27 cellular contexts compared by ENCODE assay signal in the genomic region with DNA sequence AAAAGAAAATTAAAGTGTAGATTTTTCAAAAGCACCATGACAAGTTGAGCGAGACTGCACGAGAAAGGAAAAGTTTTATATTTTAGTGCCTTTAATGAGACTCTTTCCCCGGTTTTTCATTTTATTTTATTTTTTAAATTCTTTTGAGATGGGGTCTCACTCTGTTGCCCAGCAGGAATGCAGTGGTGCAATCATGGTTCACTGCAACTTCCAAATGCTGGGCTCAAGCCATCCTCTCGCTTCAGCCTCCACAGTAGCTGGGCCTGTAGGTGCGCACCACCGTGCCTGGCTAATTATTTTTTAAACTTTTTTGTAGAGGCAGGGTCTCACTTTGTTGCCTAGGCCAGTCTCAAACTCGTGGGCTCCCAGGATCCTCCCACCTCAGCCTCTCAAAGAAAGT. TPM values are rescaled to one million over a fixed set of nuclear protein-coding genes. Genes with fewer than 3 reads are reported as not detected.
DNase-seq lines count a peak whose midpoint lies in the region; ATAC-seq, FAIRE-seq and TF ChIP-seq lines count a peak whose summit lies in the region.
"Had no signal": no experiment of that assay in that cellular context is flagged by ENCODE, and none has a peak within 500 bp of the region (broad histone marks: within the 10 kb centered on the region; RNA-seq: fewer than 3 reads in every experiment).

No MANE protein-coding gene starts in this region.

- H3K9me1 ChIP-seq in K562 (ENCODE audit: control insufficient read depth, insufficient read depth, low read length), result no peaks in the 10 kb centered on the region

- H3K27ac Mint-ChIP-seq in activated T-helper 2 cell treated with anti-CD3 and anti-CD28 coated beads, Interferon-gamma antibody, Interleukin-2, Interleukin-4, amounts not matched to agents 10 μg/mL and 5 μg/mL and 100 μg/mL, durations not matched to agents 14 hours and 24 hours and 36 hours, result no peak overlapping the region
- H3K27ac Mint-ChIP-seq: CD4-positive, CD25-positive, alpha-beta regulatory T cell had no signal

- peaks cover 6% of the 10 kb centered on the region for H3K9me3 Mint-ChIP-seq in activated T-helper 2 cell treated with anti-CD3 and anti-CD28 coated beads, Interferon-gamma antibody, Interleukin-2, Interleukin-4, amounts not matched to agents 10 μg/mL and 5 μg/mL and 100 μg/mL, durations not matched to agents 14 hours and 24 hours and 36 hours

- no peak overlapping the region for H3K4me2 ChIP-seq in K562 (ENCODE audit: insufficient read depth, low read length)
- H3K4me2 ChIP-seq in osteoblast (ENCODE audit: insufficient read depth, low read length), result no peak overlapping the region
- H3K4me2 ChIP-seq: A549 had no signal

- POLR2A ChIA-PET in K562 (lab: Yijun Ruan, JAX), result interaction anchor here (0.7 kb wide), 1 partner anchor 17 kb away, joined by 5 read pairs; no protein-coding TSS in a partner anchor

- H3K4me3 ChIP-seq in K562, result no peak overlapping the region
- H3K4me3 ChIP-seq in osteoblast (ENCODE audit: insufficient read depth, low read length), result no peak overlapping the region
- H3K4me3 ChIP-seq: A549, BLaER1, GM12878 had no signal

- H3K4me3 Mint-ChIP-seq in activated T-helper 2 cell treated with anti-CD3 and anti-CD28 coated beads, Interferon-gamma antibody, Interleukin-2, Interleukin-4, amounts not matched to agents 10 μg/mL and 5 μg/mL and 100 μg/mL, durations not matched to agents 14 hours and 24 hours and 36 hours (ENCODE audit: low read depth), result no peak overlapping the region
- H3K4me3 Mint-ChIP-seq: CD14-positive monocyte; CD4-positive, alpha-beta memory T cell had no signal

- no peak for TF ChIP-seq EP300 in K562 (IDR thresholded peaks at IDR 0.05; ENCODE audit: low read length)

- 0 out of 4 replicates have a peak overlapping the region, but pooled peaks of 1 of the 2 experiments have one; percentile 51 for H3K9ac ChIP-seq in K562 (ENCODE audit: insufficient read depth in 1 of 2, low read depth in 2 of 2, low read length in 2 of 2)
- H3K9ac ChIP-seq: BLaER1 had no signal

- no peaks in the 10 kb centered on the region for H4K20me1 ChIP-seq in K562 (replicated peaks; ENCODE audit: control insufficient read depth, insufficient read depth, low read length)
- H4K20me1 ChIP-seq in osteoblast (ENCODE audit: insufficient read depth, low read length), result no peaks in the 10 kb centered on the region

- BruUV-seq in K562 (replicated peaks; lab: Mats Ljungman, UMichigan), result no TSS peak

- H3K27ac ChIP-seq in K562 (ENCODE audit: extremely low read depth, low read depth, low read length) (peak overlapping the region; percentile 89; the same call in 1 of the 3 replicates), osteoblast (ENCODE audit: low read depth, low read length) (no peak overlapping the region)
- H3K27ac ChIP-seq: 22Rv1, A549, BLaER1 had no signal

- CTCF ChIA-PET in K562 (lab: Yijun Ruan, JAX; ENCODE audit: low intra/inter-chr PET ratio), result no interaction called here

- H3K4me1 Mint-ChIP-seq in activated T-helper 2 cell treated with anti-CD3 and anti-CD28 coated beads, Interferon-gamma antibody, Interleukin-2, Interleukin-4, amounts not matched to agents 10 μg/mL and 5 μg/mL and 100 μg/mL, durations not matched to agents 14 hours and 24 hours and 36 hours (ENCODE audit: low read depth), result peaks cover 31% of the 10 kb centered on the region

- peak overlapping the region; percentile 83 for H2AFZ ChIP-seq in K562 (ENCODE audit: low read depth, low read length)
- no peak overlapping the region for H2AFZ ChIP-seq in osteoblast (ENCODE audit: low read length)

- 69% methylated on average over 7 of the region's 7 CpGs for WGBS in K562 (ENCODE audit: insufficient coverage, low coverage, missing lambda C conversion rate)

- no peaks in the 10 kb centered on the region for H3K79me2 ChIP-seq in K562 (ENCODE audit: control insufficient read depth, insufficient read depth, low read length)
- no peaks in the 10 kb centered on the region for H3K79me2 ChIP-seq in osteoblast (ENCODE audit: insufficient read depth, low read length)

- H3K36me3 ChIP-seq in K562 (ENCODE audit: control insufficient read depth, insufficient read depth, low read length) (no peaks in the 10 kb centered on the region), osteoblast (ENCODE audit: insufficient read depth, low read length) (no peaks in the 10 kb centered on the region)
- H3K36me3 ChIP-seq: BE2C, BLaER1 had no signal

- peaks cover 5% of the 10 kb centered on the region for H3K36me3 Mint-ChIP-seq in activated T-helper 2 cell treated with anti-CD3 and anti-CD28 coated beads, Interferon-gamma antibody, Interleukin-2, Interleukin-4, amounts not matched to agents 10 μg/mL and 5 μg/mL and 100 μg/mL, durations not matched to agents 14 hours and 24 hours and 36 hours (ENCODE audit: low read depth)
- H3K36me3 Mint-ChIP-seq: CD14-positive monocyte; CD4-positive, alpha-beta memory T cell; CD4-positive, CD25-positive, alpha-beta regulatory T cell had no signal

- in situ Hi-C loops in ACHN (cut with HindIII; ENCODE audit: low pct_ligation_motif_present, low pct_unique_long_range_greater_than_20kb, low sequenced_read_pairs) (no loop called here), K562 (cut with MboI) (no loop called here)

- H3K4me1 ChIP-seq in K562 (replicated peaks in 1 of 2; ENCODE audit: control insufficient read depth in 2 of 2, insufficient read depth in 2 of 2, low read length in 2 of 2) (peaks cover 37 to 56% of the 10 kb centered on the region in 2 experiments), osteoblast (ENCODE audit: insufficient read depth, low read length) (peaks cover 4% of the 10 kb centered on the region)
- H3K4me1 ChIP-seq: BE2C had no signal

- FAIRE-seq in K562 (lab: Jason Lieb, UNC), result no peak
- FAIRE-seq: A549, GM12878, GM12892, GM18507 had no signal

- H3K27me3 ChIP-seq in K562 (ENCODE audit: control insufficient read depth in 2 of 2, insufficient read depth in 2 of 2, low read length in 2 of 2) (no peaks in the 10 kb centered on the region), osteoblast (ENCODE audit: insufficient read depth, low read length) (peaks cover 9% of the 10 kb centered on the region)
- H3K27me3 ChIP-seq: BE2C, BLaER1 had no signal

- H3K27me3 Mint-ChIP-seq in activated T-helper 2 cell treated with anti-CD3 and anti-CD28 coated beads, Interferon-gamma antibody, Interleukin-2, Interleukin-4, amounts not matched to agents 10 μg/mL and 5 μg/mL and 100 μg/mL, durations not matched to agents 14 hours and 24 hours and 36 hours (ENCODE audit: low read depth), result no peaks in the 10 kb centered on the region
- H3K27me3 Mint-ChIP-seq: CD4-positive, alpha-beta memory T cell had no signal

- no peak for TF ChIP-seq POLR2A in K562 (conservative IDR thresholded peaks at IDR 0.05)

- intact Hi-C loops in K562 (cut with micrococcal nuclease), result loop anchor here (1.0 kb wide), 1 partner anchor 32 kb away; no protein-coding TSS in a partner anchor
- intact Hi-C loops in activated T-helper 2 cell treated with anti-CD3 and anti-CD28 coated beads, Interferon-gamma antibody, Interleukin-2, Interleukin-4, amounts not matched to agents 10 μg/mL and 5 μg/mL and 100 μg/mL, durations not matched to agents 14 hours and 24 hours and 36 hours (cut with micrococcal nuclease), result loop anchor here (5.0 kb wide), 1 partner anchor 172 kb away; the partner anchor contains the start of genes CYB5D2 and ZZEF1

- no peak for TF ChIP-seq RAD21 in K562 (CRISPR knock-in tag; conservative IDR thresholded peaks at IDR 0.05 in 1 of 2, IDR thresholded peaks at IDR 0.05 in 1 of 2)

- DNase-seq in ACHN (peak; percentile 12), K562 (ENCODE audit: extremely low read depth in 1 of 4, low spot score in 3 of 4) (no peak), osteoblast (ENCODE audit: insufficient read length, low spot score, missing footprints) (peak; percentile 9)
- DNase-seq in activated T-helper 2 cell treated with anti-CD3 and anti-CD28 coated beads, Interferon-gamma antibody, Interleukin-2, Interleukin-4, amounts not matched to agents 10 μg/mL and 5 μg/mL and 100 μg/mL, durations not matched to agents 14 hours and 24 hours and 36 hours (ENCODE audit: low spot score), result no peak
- DNase-seq: BE2C; C1 segment of cervical spinal cord; CD4-positive, alpha-beta memory T cell; CD4-positive, CD25-positive, alpha-beta regulatory T cell; CD8-positive, alpha-beta memory T cell; COR-L47; DMS 273 treated with DMSO at 0.1 percent for 48 hours; DMS153; DMS53; DMS79; DND-41; EL; GDM1 had no signal

- peaks cover 5% of the 10 kb centered on the region for H3K9me3 ChIP-seq in K562 (replicated peaks; ENCODE audit: control insufficient read depth, insufficient read depth, low read depth, low read length)
- H3K9me3 ChIP-seq in osteoblast (ENCODE audit: low read depth, low read length), result peaks cover 4% of the 10 kb centered on the region
- H3K9me3 ChIP-seq: BE2C had no signal

- TF ChIP-seq CTCF in K562 (IDR thresholded peaks at IDR 0.05 in 2 of 3, conservative IDR thresholded peaks at IDR 0.05 in 1 of 3; ENCODE audit: insufficient read depth in 2 of 3, low read depth in 1 of 3, low read length in 3 of 3), result no peak
- TF ChIP-seq CTCF in osteoblast (IDR thresholded peaks at IDR 0.05; ENCODE audit: extremely low read depth, low read depth, low read length), result no peak

- ATAC-seq in K562 (no peak), GM19463 (IDR thresholded peaks at IDR 0.05; ENCODE audit: unreplicated experiment) (no peak)
- ATAC-seq: GM12878 had no signal

RNA-seq across cellular contexts. Expression of gene ATP2A3, which starts 5.7 kb away (rescaled TPM):
- total RNA-seq in K562 (2011; cell fraction: chromatin; rRNA removed; ENCODE audit: low replicate concordance), result 198 and 586 TPM in 2 replicates
- 353 and 436 TPM in 2 replicates for total RNA-seq in K562 (2011; cell fraction: nucleolus; rRNA removed)
- 289 and 326 TPM in 2 replicates for total RNA-seq in K562 (2011; cell fraction: nucleoplasm; rRNA removed)
- 41.2 and 50.7 TPM in 2 replicates for total RNA-seq in K562 (2014; rRNA removed)
- 9.0 and 9.2 TPM in 2 replicates for total RNA-seq in K562 (2014; rRNA removed; fragmentation: Illumina TruSeq; extraction: Trizol)
- total RNA-seq in K562 (2015; rRNA removed; fragmentation: Illumina TruSeq; extraction: Trizol), result 16.9 TPM in 2 replicates
- 79.7 and 103 TPM in 2 replicates for total RNA-seq in K562 (2021)
- 42.6 and 65.4 TPM in 2 replicates for polyA plus RNA-seq in K562 (2011; rRNA removed)
- 45.9 and 88.8 TPM in 2 replicates for polyA plus RNA-seq in K562 (2011; cell fraction: cytosol; rRNA removed)
- polyA plus RNA-seq in K562 (2011; cell fraction: nucleus; rRNA removed), result 230 and 368 TPM in 2 replicates
- 77.5 and 466 TPM in 2 replicates for polyA plus RNA-seq in K562 (2012)
- 31.3 and 65.0 TPM in 2 replicates for polyA plus RNA-seq in K562 (2014; fragmentation: Illumina TruSeq; extraction: Trizol)
- polyA plus RNA-seq in K562 (2014; fragmentation: Nextera tagmentation; extraction: Ambion mirVana), result under 1 TPM; 0.65 to 0.66 TPM
- 54.5 and 66.9 TPM in 2 replicates for polyA plus RNA-seq in K562 (2014; rRNA removed)
- polyA minus RNA-seq in K562 (2011; rRNA and poly(A)+ RNA removed), result 33.8 and 63.1 TPM in 2 replicates
- 71.3 and 83.9 TPM in 2 replicates for polyA minus RNA-seq in K562 (2011; cell fraction: cytosol; rRNA and poly(A)+ RNA removed)
- polyA minus RNA-seq in K562 (2011; cell fraction: nucleus; rRNA and poly(A)+ RNA removed), result 85.0 and 89.2 TPM in 2 replicates
- total RNA-seq in osteoblast, result 1.4 and 1.8 TPM in 2 replicates
- total RNA-seq in activated T-helper 2 cell treated with anti-CD3 and anti-CD28 coated beads, Interferon-gamma antibody, Interleukin-2, Interleukin-4, amounts not matched to agents 10 μg/mL and 5 μg/mL and 100 μg/mL, durations not matched to agents 14 hours and 24 hours and 36 hours, result 147 and 155 TPM in 2 replicates

RNA-seq across cellular contexts. Expression of gene P2RX1, which starts 53.7 kb away (rescaled TPM):
- 21.9 and 70.4 TPM in 2 replicates for total RNA-seq in K562 (2011; cell fraction: chromatin; rRNA removed; ENCODE audit: low replicate concordance)
- total RNA-seq in K562 (2011; cell fraction: nucleolus; rRNA removed), result 38.4 and 45.2 TPM in 2 replicates
- total RNA-seq in K562 (2011; cell fraction: nucleoplasm; rRNA removed), result 27.3 and 30.9 TPM in 2 replicates
- total RNA-seq in K562 (2014; rRNA removed) (13.3 and 16.0 TPM in 2 replicates), K562 (2014; rRNA removed; fragmentation: Illumina TruSeq; extraction: Trizol) (4.9 and 6.8 TPM in 2 replicates), K562 (2015; rRNA removed; fragmentation: Illumina TruSeq; extraction: Trizol) (8.1 and 9.6 TPM in 2 replicates), K562 (2021) (15.3 and 20.3 TPM in 2 replicates), osteoblast (under 0.01 TPM in 1 of 2 replicates, not detected in the other)
- polyA plus RNA-seq in K562 (2011; rRNA removed) (12.2 and 13.6 TPM in 2 replicates), K562 (2014; fragmentation: Illumina TruSeq; extraction: Trizol) (10.3 and 17.6 TPM in 2 replicates), K562 (2014; fragmentation: Nextera tagmentation; extraction: Ambion mirVana) (under 1 TPM; 0.27 to 0.66 TPM), K562 (2014; rRNA removed) (18.4 and 18.8 TPM in 2 replicates)
- polyA plus RNA-seq in K562 (2011; cell fraction: cytosol; rRNA removed), result 10.0 and 27.5 TPM in 2 replicates
- polyA plus RNA-seq in K562 (2011; cell fraction: nucleus; rRNA removed), result 41.2 and 64.7 TPM in 2 replicates
- 18.2 and 106 TPM in 2 replicates for polyA plus RNA-seq in K562 (2012)
- 4.3 and 7.9 TPM in 2 replicates for polyA minus RNA-seq in K562 (2011; rRNA and poly(A)+ RNA removed)
- polyA minus RNA-seq in K562 (2011; cell fraction: cytosol; rRNA and poly(A)+ RNA removed), result 3.7 and 7.2 TPM in 2 replicates
- 12.2 and 18.7 TPM in 2 replicates for polyA minus RNA-seq in K562 (2011; cell fraction: nucleus; rRNA and poly(A)+ RNA removed)
- 4.0 and 4.1 TPM in 2 replicates for total RNA-seq in activated T-helper 2 cell treated with anti-CD3 and anti-CD28 coated beads, Interferon-gamma antibody, Interleukin-2, Interleukin-4, amounts not matched to agents 10 μg/mL and 5 μg/mL and 100 μg/mL, durations not matched to agents 14 hours and 24 hours and 36 hours
- total RNA-seq: CD4-positive, alpha-beta memory T cell; Daoy; G401 had no signal
- polyA plus RNA-seq: CD4-positive, alpha-beta memory T cell; CD4-positive, CD25-positive, alpha-beta regulatory T cell; CD8-positive, alpha-beta memory T cell had no signal

Comparison
In these comparisons a context has a peak if more than half of its experiments do, and no peak if none do; other contexts are left out.
1. DNase-seq: peak in ACHN (single experiment) and osteoblast (single experiment); none in K562 (0 of 4) and activated T-helper 2 cell treated with anti-CD3 and anti-CD28 coated beads, Interferon-gamma antibody, Interleukin-2, Interleukin-4, amounts not matched to agents 10 μg/mL and 5 μg/mL and 100 μg/mL, durations not matched to agents 14 hours and 24 hours and 36 hours (single experiment).